10 cellular contexts compared by ENCODE assay signal in genomic region chr4:28151314-28151713, GRCh38.
"Had no signal": no experiment of that assay in that cellular context is flagged by ENCODE, and none has a peak within 500 bp of the region (broad histone marks: within the 10 kb centered on the region; RNA-seq: fewer than 3 reads in every experiment).

No MANE protein-coding gene starts in this region.

- H2AFZ ChIP-seq: GM23248, GM23338 had no signal

- H3K9ac ChIP-seq: GM23248 had no signal

- H3K4me2 ChIP-seq: GM23338 had no signal

- FAIRE-seq: H1 had no signal

- H3K9me3 ChIP-seq: HAP-1 had no signal

- H3K4me1 ChIP-seq: HAP-1 had no signal

- H3K4me3 ChIP-seq: GM23248, GM23338, HAP-1 had no signal

- DNase-seq: GM23248, GOT3, H7, H9, HCEC 1CT, HFFc6 had no signal

- H3K36me3 ChIP-seq: HAP-1 had no signal

- ATAC-seq: GM23338, HCT116 had no signal

- H3K27ac ChIP-seq: GM23248 had no signal
